In genomic region chr9:18459958-18460584, GRCh38 we compare ENCODE assay signal across 13 cellular contexts. TPM values are rescaled to one million over a fixed set of nuclear protein-coding genes. Genes with fewer than 3 reads are reported as not detected.
DNase-seq lines count a peak whose midpoint lies in the region; ATAC-seq and TF ChIP-seq lines count a peak whose summit lies in the region.
"Had no signal": no experiment of that assay in that cellular context is flagged by ENCODE, and none has a peak within 500 bp of the region (broad histone marks: within the 10 kb centered on the region; RNA-seq: fewer than 3 reads in every experiment).

No MANE protein-coding gene starts in this region.

- no peaks in the 10 kb centered on the region for H3K9me3 Mint-ChIP-seq in MCF 10A (ENCODE audit: unreplicated experiment)
- no peaks in the 10 kb centered on the region for H3K9me3 Mint-ChIP-seq in activated CD4-positive, alpha-beta T cell treated with anti-CD3 and anti-CD28 coated beads, Interleukin-2, amount 10 ng/mL, durations not matched to agents 7 days and 5 days

- CTCF ChIA-PET in MCF 10A (lab: Yijun Ruan, JAX) = interaction anchor here (0.5 to 2.5 kb wide), 3 partner anchors 17 to 568 kb away, joined by 3 to 11 read pairs (median 3); no protein-coding TSS in a partner anchor
- CTCF ChIA-PET in activated CD4-positive, alpha-beta T cell treated with anti-CD3 and anti-CD28 coated beads, Interleukin-2, amount 10 ng/mL, durations not matched to agents 7 days and 5 days (lab: Charles Lee) = no interaction called here

- in situ Hi-C loops in astrocyte of the spinal cord (cut with HindIII; ENCODE audit: low sequenced_read_pairs) = loop anchor here (25.0 kb wide), 1 partner anchor 198 kb away; no protein-coding TSS in a partner anchor

- no peaks in the 10 kb centered on the region for H3K27me3 ChIP-seq in breast epithelium
- H3K27me3 ChIP-seq: right lobe of liver, thyroid gland had no signal

- intact Hi-C loops in MCF 10A (cut with micrococcal nuclease) (loop anchor here (1.0 to 2.0 kb wide), 2 partner anchors 31 to 67 kb away; no protein-coding TSS in a partner anchor), breast epithelium (cut with DNase I; ENCODE audit: low total_unique reads) (no loop called here), Right ventricle myocardium inferior (cut with DNase I) (no loop called here)

- H3K4me3 Mint-ChIP-seq in MCF 10A (ENCODE audit: unreplicated experiment) = peak overlapping the region; percentile 13
- no peak overlapping the region for H3K4me3 Mint-ChIP-seq in activated CD4-positive, alpha-beta T cell treated with anti-CD3 and anti-CD28 coated beads, Interleukin-2, amount 10 ng/mL, durations not matched to agents 7 days and 5 days
- H3K4me3 Mint-ChIP-seq: immature natural killer cell had no signal

- no peaks in the 10 kb centered on the region for H3K36me3 Mint-ChIP-seq in MCF 10A (ENCODE audit: insufficient read depth, unreplicated experiment)
- H3K36me3 Mint-ChIP-seq in activated CD4-positive, alpha-beta T cell treated with anti-CD3 and anti-CD28 coated beads, Interleukin-2, amount 10 ng/mL, durations not matched to agents 7 days and 5 days (ENCODE audit: low read depth) = no peaks in the 10 kb centered on the region
- H3K36me3 Mint-ChIP-seq: immature natural killer cell had no signal

- ATAC-seq in GM18505 (IDR thresholded peaks at IDR 0.05; ENCODE audit: unreplicated experiment) = no peak
- ATAC-seq in Right ventricle myocardium inferior = no peak
- ATAC-seq: right lobe of liver had no signal

- peaks cover 31% of the 10 kb centered on the region for H3K4me1 Mint-ChIP-seq in MCF 10A (ENCODE audit: insufficient read depth, unreplicated experiment)
- no peaks in the 10 kb centered on the region for H3K4me1 Mint-ChIP-seq in activated CD4-positive, alpha-beta T cell treated with anti-CD3 and anti-CD28 coated beads, Interleukin-2, amount 10 ng/mL, durations not matched to agents 7 days and 5 days
- H3K4me1 Mint-ChIP-seq: immature natural killer cell had no signal

- no peaks in the 10 kb centered on the region for H3K9me3 ChIP-seq in breast epithelium
- H3K9me3 ChIP-seq: right lobe of liver, thyroid gland had no signal

- no peak overlapping the region for H3K27ac ChIP-seq in breast epithelium
- H3K27ac ChIP-seq: right lobe of liver, thyroid gland had no signal

- POLR2A ChIA-PET in MCF 10A (lab: Yijun Ruan, JAX) = interaction anchor here (0.7 to 2.5 kb wide), 7 partner anchors 9 to 207 kb away, joined by 3 to 10 read pairs (median 4); no protein-coding TSS in a partner anchor
- POLR2A ChIA-PET in activated CD4-positive, alpha-beta T cell treated with anti-CD3 and anti-CD28 coated beads, Interleukin-2, amount 10 ng/mL, durations not matched to agents 7 days and 5 days (lab: Charles Lee) = no interaction called here

- no peaks in the 10 kb centered on the region for H3K36me3 ChIP-seq in breast epithelium
- H3K36me3 ChIP-seq: right lobe of liver, thyroid gland had no signal

- H3K4me3 ChIP-seq in breast epithelium = no peak overlapping the region
- H3K4me3 ChIP-seq in astrocyte of the spinal cord (ENCODE audit: low read depth, low read length) = no peak overlapping the region
- H3K4me3 ChIP-seq: right lobe of liver, thyroid gland had no signal

- DNase-seq in MCF 10A (ENCODE audit: unreplicated experiment) (peak; percentile 94), breast epithelium (ENCODE audit: low spot score in 2 of 2) (no peak), astrocyte of the spinal cord (ENCODE audit: low read depth, low spot score) (peak; percentile 88), glomerular visceral epithelial cell (ENCODE audit: extremely low spot score) (peak; percentile 55), Right ventricle myocardium inferior (ENCODE audit: missing footprints) (no peak)
- no peak for DNase-seq in activated CD4-positive, alpha-beta T cell treated with anti-CD3 and anti-CD28 coated beads, Interleukin-2, amount 10 ng/mL, durations not matched to agents 7 days and 5 days
- no peak for DNase-seq in stimulated activated CD4-positive, alpha-beta T cell treated with anti-CD3 and anti-CD28 coated beads, Interleukin-4, amount 100 ng/mL, for 4 hours
- DNase-seq: 8988T, immature natural killer cell, NCI-H2227 treated with DMSO at 0.1 percent for 48 hours, right lobe of liver, thyroid gland had no signal

- TF ChIP-seq CTCF in MCF 10A (IDR thresholded peaks at IDR 0.05; ENCODE audit: unreplicated experiment) = no peak
- TF ChIP-seq CTCF in breast epithelium (IDR thresholded peaks at IDR 0.05) = no peak
- no peak for TF ChIP-seq CTCF in astrocyte of the spinal cord (IDR thresholded peaks at IDR 0.05; ENCODE audit: low read depth, low read length)

- no peaks in the 10 kb centered on the region for H3K4me1 ChIP-seq in breast epithelium
- H3K4me1 ChIP-seq: thyroid gland had no signal

- BruUV-seq in MCF 10A (replicated peaks; lab: Mats Ljungman, UMichigan) = no TSS peak

- TF ChIP-seq POLR2A in breast epithelium (IDR thresholded peaks at IDR 0.05) (no peak), GM18505 (IDR thresholded peaks at IDR 0.05; ENCODE audit: borderline replicate concordance, extremely low read depth, insufficient read depth, insufficient read length) (no peak)

- H3K27ac Mint-ChIP-seq in MCF 10A (ENCODE audit: low read depth, unreplicated experiment) = peak overlapping the region; percentile 84
- H3K27ac Mint-ChIP-seq in activated CD4-positive, alpha-beta T cell treated with anti-CD3 and anti-CD28 coated beads, Interleukin-2, amount 10 ng/mL, durations not matched to agents 7 days and 5 days = no peak overlapping the region
- H3K27ac Mint-ChIP-seq: immature natural killer cell had no signal

- H3K27me3 Mint-ChIP-seq in MCF 10A (ENCODE audit: insufficient read depth, unreplicated experiment) = no peaks in the 10 kb centered on the region
- H3K27me3 Mint-ChIP-seq in activated CD4-positive, alpha-beta T cell treated with anti-CD3 and anti-CD28 coated beads, Interleukin-2, amount 10 ng/mL, durations not matched to agents 7 days and 5 days = no peaks in the 10 kb centered on the region

RNA-seq across cellular contexts. Expression of gene ADAMTSL1, which starts 13.9 kb away (rescaled TPM):
- not detected in 2 replicates for total RNA-seq in MCF 10A (2022)
- total RNA-seq in breast epithelium = 1 to 10 TPM; 3.6 to 7.5 (median 4.2) TPM
- total RNA-seq in activated CD4-positive, alpha-beta T cell treated with anti-CD3 and anti-CD28 coated beads, Interleukin-2, amount 10 ng/mL, durations not matched to agents 7 days and 5 days = not detected
- 1.9 TPM for total RNA-seq in Right ventricle myocardium inferior

Comparison
In these comparisons a context has a peak if more than half of its experiments do, and no peak if none do; other contexts are left out.
1. DNase-seq: peak in MCF 10A (single experiment), astrocyte of the spinal cord (single experiment) and glomerular visceral epithelial cell (single experiment); none in breast epithelium (0 of 2), activated CD4-positive, alpha-beta T cell treated with anti-CD3 and anti-CD28 coated beads, Interleukin-2, amount 10 ng/mL, durations not matched to agents 7 days and 5 days (single experiment), stimulated activated CD4-positive, alpha-beta T cell treated with anti-CD3 and anti-CD28 coated beads, Interleukin-4, amount 100 ng/mL, for 4 hours (0 of 2) and Right ventricle myocardium inferior (single experiment).